Comparison of ENCODE assay signal across 21 cellular contexts in genomic region chr2:38742797-38743559, GRCh38. TPM values are rescaled to one million over a fixed set of nuclear protein-coding genes. Genes with fewer than 3 reads are reported as not detected.
DNase-seq lines count a peak whose midpoint lies in the region; ATAC-seq and TF ChIP-seq lines count a peak whose summit lies in the region.
"Had no signal": no experiment of that assay in that cellular context is flagged by ENCODE, and none has a peak within 500 bp of the region (broad histone marks: within the 10 kb centered on the region; RNA-seq: fewer than 3 reads in every experiment).

No MANE protein-coding gene starts in this region.

- H3K27ac ChIP-seq in HUES64 (ENCODE audit: low read depth, low read length) = 0 out of 2 replicates have a peak overlapping the region, but pooled peaks have one; percentile 24
- H3K27ac ChIP-seq: skin epidermis had no signal

- H3K9ac ChIP-seq in HUES64 (ENCODE audit: low read depth, low read length) = no peak overlapping the region

- H3K4me1 Mint-ChIP-seq in activated naive CD8-positive, alpha-beta T cell treated with anti-CD3 and anti-CD28 coated beads, Interleukin-2, amount 50 U/mL, for 24 hours = peaks cover 54% of the 10 kb centered on the region
- peaks cover 37 to 41% of the 10 kb centered on the region in 2 donors for H3K4me1 Mint-ChIP-seq in natural killer cell treated with Interleukin-12 subunit alpha and Interleukin-12 subunit beta and Interleukin-15 and Interleukin-18, amount 100 ng/mL, for 72 hours (ENCODE audit: low read depth in 2 of 2)
- H3K4me1 Mint-ChIP-seq in mesothelial cell of epicardium = peaks cover 18% of the 10 kb centered on the region

- H3K4me1 ChIP-seq in HUES64 (ENCODE audit: insufficient read depth, low read length) = no peaks in the 10 kb centered on the region; the same call in 1 of the 2 replicates

- DNase-seq in activated CD4-positive, CD25-positive, alpha-beta regulatory T cell treated with anti-CD3 and anti-CD28 coated beads, Interleukin-2, amount 50 U/mL, for 72 hours = no peak
- no peak for DNase-seq in activated naive CD8-positive, alpha-beta T cell treated with anti-CD3 and anti-CD28 coated beads, Interleukin-2, amount 50 U/mL, for 24 hours
- no peak for DNase-seq in natural killer cell treated with Interleukin-12 subunit alpha and Interleukin-12 subunit beta and Interleukin-15 and Interleukin-18, amount 100 ng/mL, for 72 hours (ENCODE audit: low spot score)
- DNase-seq in stimulated activated CD4-positive, alpha-beta T cell treated with anti-CD3 and anti-CD28 coated beads, Interleukin-4, amount 100 ng/mL, for 24 hours = no peak
- no peak for DNase-seq in cerebellar cortex (ENCODE audit: low spot score)
- no peak for DNase-seq in mesothelial cell of epicardium (ENCODE audit: low spot score in 2 of 2, unreplicated experiment in 2 of 2)
- DNase-seq: activated CD4-positive, alpha-beta T cell treated with anti-CD3 and anti-CD28 coated beads for 48 hours; activated effector memory CD4-positive, alpha-beta T cell treated with anti-CD3 and anti-CD28 coated beads, Interleukin-2, amount 50 U/mL, for 16 hours; effector memory CD4-positive, alpha-beta T cell; foreskin fibroblast; H9; KBM-7; mammary epithelial cell; NCI-H146; NCI-H510A treated with DMSO at 0.1 percent for 48 hours; Peyer's patch; stomach had no signal

- no peak overlapping the region for H3K4me3 Mint-ChIP-seq in activated naive CD8-positive, alpha-beta T cell treated with anti-CD3 and anti-CD28 coated beads, Interleukin-2, amount 50 U/mL, for 24 hours
- H3K4me3 Mint-ChIP-seq in natural killer cell treated with Interleukin-12 subunit alpha and Interleukin-12 subunit beta and Interleukin-15 and Interleukin-18, amount 100 ng/mL, for 72 hours = no peak overlapping the region
- H3K4me3 Mint-ChIP-seq in mesothelial cell of epicardium = no peak overlapping the region
- H3K4me3 Mint-ChIP-seq: H9; T-helper 1 cell treated with Interleukin-12 subunit alpha and Interleukin-12 subunit beta and Interleukin-4 antibody, amounts not matched to agents 30 μg/mL and 1 μg/mL, for 36 hours had no signal

- peaks cover 3% of the 10 kb centered on the region; the same call in 1 of the 2 replicates for H3K9me3 ChIP-seq in HUES64 (ENCODE audit: insufficient read depth, low read depth, low read length)
- H3K9me3 ChIP-seq: Peyer's patch, stomach had no signal

- 95% methylated on average over 10 of the region's 10 CpGs for WGBS in HUES64

- H3K36me3 ChIP-seq in HUES64 (ENCODE audit: insufficient read depth, low read length) = peaks cover 89% of the 10 kb centered on the region

- no peaks in the 10 kb centered on the region for H3K9me3 Mint-ChIP-seq in activated naive CD8-positive, alpha-beta T cell treated with anti-CD3 and anti-CD28 coated beads, Interleukin-2, amount 50 U/mL, for 24 hours
- no peaks in the 10 kb centered on the region for H3K9me3 Mint-ChIP-seq in natural killer cell treated with Interleukin-12 subunit alpha and Interleukin-12 subunit beta and Interleukin-15 and Interleukin-18, amount 100 ng/mL, for 72 hours
- peaks cover 9% of the 10 kb centered on the region for H3K9me3 Mint-ChIP-seq in mesothelial cell of epicardium
- H3K9me3 Mint-ChIP-seq: T-helper 1 cell treated with Interleukin-12 subunit alpha and Interleukin-12 subunit beta and Interleukin-4 antibody, amounts not matched to agents 30 μg/mL and 1 μg/mL, for 36 hours had no signal

- peak overlapping the region; percentile 99 for H3K27ac Mint-ChIP-seq in activated naive CD8-positive, alpha-beta T cell treated with anti-CD3 and anti-CD28 coated beads, Interleukin-2, amount 50 U/mL, for 24 hours
- peak overlapping the region in 1 of 2 donors; percentile 99 for H3K27ac Mint-ChIP-seq in natural killer cell treated with Interleukin-12 subunit alpha and Interleukin-12 subunit beta and Interleukin-15 and Interleukin-18, amount 100 ng/mL, for 72 hours
- no peak overlapping the region for H3K27ac Mint-ChIP-seq in mesothelial cell of epicardium
- H3K27ac Mint-ChIP-seq: T-helper 1 cell treated with Interleukin-12 subunit alpha and Interleukin-12 subunit beta and Interleukin-4 antibody, amounts not matched to agents 30 μg/mL and 1 μg/mL, for 36 hours had no signal

- no peaks in the 10 kb centered on the region for H3K27me3 ChIP-seq in HUES64 (ENCODE audit: insufficient read depth, low read length)
- H3K27me3 ChIP-seq: Peyer's patch, stomach had no signal

- H3K36me3 Mint-ChIP-seq in activated naive CD8-positive, alpha-beta T cell treated with anti-CD3 and anti-CD28 coated beads, Interleukin-2, amount 50 U/mL, for 24 hours (ENCODE audit: low read depth) = peaks cover 75% of the 10 kb centered on the region
- H3K36me3 Mint-ChIP-seq in natural killer cell treated with Interleukin-12 subunit alpha and Interleukin-12 subunit beta and Interleukin-15 and Interleukin-18, amount 100 ng/mL, for 72 hours = peaks cover 37% of the 10 kb centered on the region
- H3K36me3 Mint-ChIP-seq in mesothelial cell of epicardium = peaks cover 62% of the 10 kb centered on the region

- H3K27me3 Mint-ChIP-seq in activated naive CD8-positive, alpha-beta T cell treated with anti-CD3 and anti-CD28 coated beads, Interleukin-2, amount 50 U/mL, for 24 hours = no peaks in the 10 kb centered on the region
- H3K27me3 Mint-ChIP-seq in natural killer cell treated with Interleukin-12 subunit alpha and Interleukin-12 subunit beta and Interleukin-15 and Interleukin-18, amount 100 ng/mL, for 72 hours = no peaks in the 10 kb centered on the region
- no peaks in the 10 kb centered on the region for H3K27me3 Mint-ChIP-seq in mesothelial cell of epicardium (ENCODE audit: low read depth)

- H3K4me3 ChIP-seq in HUES64 (ENCODE audit: low read length) = no peak overlapping the region
- H3K4me3 ChIP-seq: Peyer's patch, skin epidermis, stomach had no signal

- TF ChIP-seq CTCF in mesothelial cell of epicardium (IDR thresholded peaks at IDR 0.05; ENCODE audit: unreplicated experiment) = no peak

- peak; percentile 5 to 7 for ATAC-seq in activated CD4-positive, CD25-positive, alpha-beta regulatory T cell treated with anti-CD3 and anti-CD28 coated beads, Interleukin-2, amount 50 U/mL, for 24 hours
- ATAC-seq in activated naive CD8-positive, alpha-beta T cell treated with anti-CD3 and anti-CD28 coated beads, Interleukin-2, amount 50 U/mL, for 24 hours = peak; percentile 18
- peak; percentile 18 to 41 for ATAC-seq in natural killer cell treated with Interleukin-12 subunit alpha and Interleukin-12 subunit beta and Interleukin-15 and Interleukin-18, amount 100 ng/mL, for 72 hours

RNA-seq across cellular contexts. Expression of gene SRSF7, which starts 8.2 kb away (rescaled TPM):
- polyA plus RNA-seq in HUES64 (2013, experiment 1 of 2) = 398 TPM
- polyA plus RNA-seq in HUES64 (2013, experiment 2 of 2) = 431 TPM
- total RNA-seq in natural killer cell treated with Interleukin-12 subunit alpha and Interleukin-12 subunit beta and Interleukin-15 and Interleukin-18, amount 100 ng/mL, for 72 hours = 100 to 1,000 TPM; 238 to 389 TPM
- 185 to 189 TPM (median 187 TPM) in 3 replicates for total RNA-seq in mesothelial cell of epicardium

RNA-seq across cellular contexts. Expression of gene GEMIN6, which starts 35.0 kb away (rescaled TPM):
- 16.0 TPM for polyA plus RNA-seq in HUES64 (2013, experiment 1 of 2)
- polyA plus RNA-seq in HUES64 (2013, experiment 2 of 2) = 12.3 TPM
- 10 to 100 TPM; 16.4 to 23.1 TPM for total RNA-seq in natural killer cell treated with Interleukin-12 subunit alpha and Interleukin-12 subunit beta and Interleukin-15 and Interleukin-18, amount 100 ng/mL, for 72 hours
- total RNA-seq in mesothelial cell of epicardium = 12.0 to 13.0 TPM (median 12.0 TPM) in 3 replicates
